ENCODE assay signal across 11 cellular contexts in the genomic region with DNA sequence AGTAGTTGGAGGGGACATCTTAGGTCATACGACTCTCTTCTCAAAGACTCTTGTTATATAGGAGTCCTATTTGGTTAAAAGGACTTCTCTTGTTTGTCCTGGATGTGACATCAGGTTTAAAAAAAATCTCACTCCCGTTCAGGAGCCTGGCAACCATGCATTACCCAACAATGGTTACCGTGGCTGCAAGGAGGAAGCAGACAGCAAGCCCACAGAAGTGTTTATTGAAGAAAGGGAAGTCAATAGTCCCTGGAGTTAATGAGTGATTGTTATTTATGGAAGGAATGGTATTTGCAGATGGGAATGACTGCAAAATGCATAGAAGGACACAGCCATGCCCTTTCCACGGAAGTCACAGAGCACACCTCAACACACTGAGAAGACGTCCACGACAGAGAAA.
A peak's percentile ranks its signal among the peaks of the same experiment; 100 is the strongest.
DNase-seq lines count a peak whose midpoint lies in the region; ATAC-seq and TF ChIP-seq lines count a peak whose summit lies in the region.
"Had no signal": no experiment of that assay in that cellular context is flagged by ENCODE, and none has a peak within 500 bp of the region (broad histone marks: within the 10 kb centered on the region; RNA-seq: fewer than 3 reads in every experiment).

No MANE protein-coding gene starts in this region.

- peak; percentile 36 for DNase-seq in COLO668 (lab: John Stamatoyannopoulos, UW; ENCODE audit: unreplicated experiment)
- peak; percentile 90 for DNase-seq in MV-4-11 (lab: John Stamatoyannopoulos, UW)
- peak; percentile 88 for DNase-seq in dermis blood vessel endothelial cell
- DNase-seq in mesendoderm: peak; percentile 85
- DNase-seq in HUDEP-2 (lab: John Stamatoyannopoulos, UW; ENCODE audit: unreplicated experiment in 76 of 76): no peak
- no peak for DNase-seq in MM.1S
- no peak for DNase-seq in activated naive CD4-positive, alpha-beta T cell treated with anti-CD3 and anti-CD28 coated beads for 36 hours
- DNase-seq: NCI-H226 had no signal

- CTCF ChIA-PET in activated naive CD4-positive, alpha-beta T cell treated with anti-CD3 and anti-CD28 coated beads for 36 hours (lab: Charles Lee): no interaction called here

- H4K8ac ChIP-seq in mesendoderm (ENCODE audit: low read depth, low read length): no peak overlapping the region

- H3K9me3 Mint-ChIP-seq in activated naive CD4-positive, alpha-beta T cell treated with anti-CD3 and anti-CD28 coated beads for 36 hours: no peaks in the 10 kb centered on the region

- H3K4ac ChIP-seq in mesendoderm (ENCODE audit: low read depth, low read length): no peak overlapping the region

- H3K4me1 ChIP-seq in mesendoderm (ENCODE audit: control insufficient read depth, low read depth, low read length) (no peaks in the 10 kb centered on the region), MM.1S (ENCODE audit: low read length) (peaks cover 13% of the 10 kb centered on the region)

- H2BK120ac ChIP-seq in mesendoderm (ENCODE audit: low read depth, low read length): no peak overlapping the region

- H3K9me2 ChIP-seq in MM.1S (replicated peaks; ENCODE audit: insufficient read depth, low read length): no peaks in the 10 kb centered on the region

- intact Hi-C loops in activated naive CD4-positive, alpha-beta T cell treated with anti-CD3 and anti-CD28 coated beads for 36 hours (cut with micrococcal nuclease): no loop called here

- H3K79me2 ChIP-seq in mesendoderm (ENCODE audit: control insufficient read depth, insufficient read depth, low read length) (no peaks in the 10 kb centered on the region), MM.1S (ENCODE audit: low read length) (no peaks in the 10 kb centered on the region)

- H3F3A ChIP-seq in MM.1S (ENCODE audit: insufficient read depth, low read length): peaks cover 11% of the 10 kb centered on the region

- peaks cover 3% of the 10 kb centered on the region for H3K27me3 Mint-ChIP-seq in activated naive CD4-positive, alpha-beta T cell treated with anti-CD3 and anti-CD28 coated beads for 36 hours (ENCODE audit: low read depth)

- H2AK5ac ChIP-seq in mesendoderm (ENCODE audit: low read length): no peak overlapping the region

- H3K27me3 ChIP-seq in mesendoderm (ENCODE audit: insufficient read depth, low read length, poor library complexity) (no peaks in the 10 kb centered on the region), MM.1S (replicated peaks; ENCODE audit: insufficient read depth, low read length) (no peaks in the 10 kb centered on the region)

- H3K36me3 Mint-ChIP-seq in activated naive CD4-positive, alpha-beta T cell treated with anti-CD3 and anti-CD28 coated beads for 36 hours (ENCODE audit: low read depth): no peaks in the 10 kb centered on the region

- H3K27ac ChIP-seq in mesendoderm (ENCODE audit: low read depth, low read length) (no peak overlapping the region), MM.1S (ENCODE audit: low read length) (no peak overlapping the region)
- H3K27ac ChIP-seq: C4-2B had no signal

- H3K36me3 ChIP-seq in mesendoderm (ENCODE audit: control insufficient read depth, insufficient read depth, low read length) (no peaks in the 10 kb centered on the region), MM.1S (replicated peaks; ENCODE audit: insufficient read depth, low read length) (no peaks in the 10 kb centered on the region)

- H2BK15ac ChIP-seq in mesendoderm (replicated peaks; ENCODE audit: low read depth): no peak overlapping the region

- no peak overlapping the region for H3K56ac ChIP-seq in mesendoderm (ENCODE audit: low read length)

- H2BK5ac ChIP-seq in mesendoderm (ENCODE audit: low read length): no peak overlapping the region

- TF ChIP-seq CTCF in MM.1S (IDR thresholded peaks at IDR 0.05; ENCODE audit: low read length): no peak

- H4K5ac ChIP-seq in mesendoderm (ENCODE audit: low read length): no peak overlapping the region

- H3K9ac ChIP-seq in mesendoderm (ENCODE audit: low read length) (no peak overlapping the region), MM.1S (ENCODE audit: low read length) (no peak overlapping the region)

- H3K79me1 ChIP-seq in mesendoderm (ENCODE audit: low read length): no peaks in the 10 kb centered on the region

- H3K4me2 ChIP-seq in mesendoderm (ENCODE audit: low read length) (no peak overlapping the region), MM.1S (ENCODE audit: low read depth, low read length) (no peak overlapping the region)

- no peaks in the 10 kb centered on the region for H4K20me1 ChIP-seq in MM.1S (ENCODE audit: insufficient read depth, low read length)

- ATAC-seq in GM21447 (IDR thresholded peaks at IDR 0.05; ENCODE audit: unreplicated experiment): no peak
- ATAC-seq: SK-N-SH treated with all-trans-retinoic acid at 6 μM for 48 hours had no signal

- H3K4me3 Mint-ChIP-seq in activated naive CD4-positive, alpha-beta T cell treated with anti-CD3 and anti-CD28 coated beads for 36 hours: no peak overlapping the region

- no peak overlapping the region for H2AFZ ChIP-seq in MM.1S (ENCODE audit: low read length)

- H3K4me3 ChIP-seq in mesendoderm (ENCODE audit: low read length) (no peak overlapping the region), MM.1S (ENCODE audit: low read length) (no peak overlapping the region)

- no CpG with 5 or more reads among the region's 6 CpGs for WGBS in mesendoderm (ENCODE audit: extremely low coverage, insufficient coverage, low lambda C conversion rate)

- H3K9me3 ChIP-seq in MM.1S (replicated peaks; ENCODE audit: insufficient read depth, low read length): no peaks in the 10 kb centered on the region

- no peak overlapping the region for H3K23ac ChIP-seq in mesendoderm (ENCODE audit: low read length)

- no peak overlapping the region for H3K18ac ChIP-seq in mesendoderm (ENCODE audit: low read length)

- H3K27ac Mint-ChIP-seq in activated naive CD4-positive, alpha-beta T cell treated with anti-CD3 and anti-CD28 coated beads for 36 hours: no peak overlapping the region

- H3K4me1 Mint-ChIP-seq in activated naive CD4-positive, alpha-beta T cell treated with anti-CD3 and anti-CD28 coated beads for 36 hours (ENCODE audit: low read depth): peaks cover 23% of the 10 kb centered on the region

Comparison
In these comparisons a context has a peak if more than half of its experiments do, and no peak if none do; other contexts are left out.
1. DNase-seq: peak in COLO668 (single experiment), MV-4-11 (single experiment), dermis blood vessel endothelial cell (single experiment) and mesendoderm (single experiment); none in HUDEP-2 (0 of 76), MM.1S (single experiment) and activated naive CD4-positive, alpha-beta T cell treated with anti-CD3 and anti-CD28 coated beads for 36 hours (single experiment).